In the genomic region with DNA sequence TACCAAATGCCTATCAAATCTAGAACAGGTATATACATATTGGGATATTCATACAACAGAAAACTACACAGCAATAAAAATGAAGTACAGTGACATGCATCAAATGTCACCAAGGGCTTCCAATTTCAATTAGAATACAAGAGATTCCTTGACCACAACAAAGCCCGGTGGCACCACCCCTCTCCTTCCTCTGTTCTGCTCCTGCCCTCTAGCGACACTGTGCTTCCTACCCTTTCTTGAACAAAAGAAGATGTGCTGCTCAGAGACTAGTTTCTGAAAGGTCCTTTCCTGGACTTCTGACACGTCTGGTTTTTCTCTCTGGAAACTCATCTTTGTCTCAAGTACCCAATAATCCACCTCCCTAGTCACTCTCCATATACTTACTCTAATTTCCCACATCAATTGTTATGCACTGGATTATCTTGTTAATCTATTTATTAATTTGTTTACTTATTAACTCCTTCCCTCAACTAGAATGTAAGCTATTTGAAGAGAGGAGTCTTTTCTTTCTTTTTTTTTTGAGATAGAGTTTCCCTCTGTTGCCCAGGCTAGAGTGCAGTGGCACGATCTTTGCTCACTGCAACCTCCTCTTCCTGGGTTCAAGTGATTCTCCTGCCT, we compare ENCODE assay signal across 8 cellular contexts.
DNase-seq lines count a peak whose midpoint lies in the region; ATAC-seq, FAIRE-seq and TF ChIP-seq lines count a peak whose summit lies in the region.

No MANE protein-coding gene starts in this region.

- TF ChIP-seq POLR2A in endothelial cell of umbilical vein (IDR thresholded peaks at IDR 0.05; ENCODE audit: low read depth, low read length), result no peak

- H3K36me3 Mint-ChIP-seq in naive thymus-derived CD4-positive, alpha-beta T cell, result no peaks in the 10 kb centered on the region

- BruUV-seq in endothelial cell of umbilical vein (replicated peaks; lab: Mats Ljungman, UMichigan), result no TSS peak

- no peaks in the 10 kb centered on the region for H3K9me1 ChIP-seq in endothelial cell of umbilical vein (replicated peaks; ENCODE audit: control insufficient read depth, extremely low read depth, insufficient read depth, low read length)

- peaks cover 1 to 4% of the 10 kb centered on the region in 2 experiments for H3K27me3 ChIP-seq in endothelial cell of umbilical vein (ENCODE audit: control insufficient read depth in 2 of 2, insufficient read depth in 2 of 2, low read length in 2 of 2)
- no peaks in the 10 kb centered on the region for H3K27me3 ChIP-seq in naive thymus-derived CD4-positive, alpha-beta T cell (ENCODE audit: control insufficient read depth in 2 of 2, insufficient read depth in 2 of 2, low read length in 2 of 2)

- H3K4me3 ChIP-seq in endothelial cell of umbilical vein (replicated peaks in 1 of 3; ENCODE audit: insufficient read depth in 1 of 3, low read depth in 1 of 3, low read length in 3 of 3), result no peak overlapping the region
- H3K4me3 ChIP-seq in naive thymus-derived CD4-positive, alpha-beta T cell (ENCODE audit: low read length), result no peak overlapping the region

- peaks cover 0 to 11% (median 7%) of the 10 kb centered on the region in 5 donors for H3K27me3 Mint-ChIP-seq in naive thymus-derived CD4-positive, alpha-beta T cell

- peak; percentile 54 for FAIRE-seq in endothelial cell of umbilical vein (lab: Jason Lieb, UNC)

- no peak overlapping the region for H2AFZ ChIP-seq in endothelial cell of umbilical vein (ENCODE audit: low read depth, low read length)

- H3K36me3 ChIP-seq in endothelial cell of umbilical vein (ENCODE audit: control insufficient read depth in 2 of 2, extremely low read depth in 1 of 2, insufficient read depth in 2 of 2, low read length in 2 of 2), result no peaks in the 10 kb centered on the region
- no peaks in the 10 kb centered on the region for H3K36me3 ChIP-seq in naive thymus-derived CD4-positive, alpha-beta T cell (ENCODE audit: control insufficient read depth in 2 of 3, insufficient read depth in 3 of 3, low read length in 3 of 3)

- no peaks in the 10 kb centered on the region for H3K79me2 ChIP-seq in endothelial cell of umbilical vein (ENCODE audit: control insufficient read depth, insufficient read depth, low read length)

- H3K4me1 ChIP-seq in endothelial cell of umbilical vein (ENCODE audit: control insufficient read depth, extremely low read depth, insufficient read depth, low read length), result no peaks in the 10 kb centered on the region
- no peaks in the 10 kb centered on the region for H3K4me1 ChIP-seq in naive thymus-derived CD4-positive, alpha-beta T cell (ENCODE audit: control insufficient read depth in 2 of 2, insufficient read depth in 2 of 2, low read length in 2 of 2)

- H3K27ac Mint-ChIP-seq in naive thymus-derived CD4-positive, alpha-beta T cell, result no peak overlapping the region

- no peak overlapping the region for H3K4me2 ChIP-seq in endothelial cell of umbilical vein (ENCODE audit: insufficient read depth, low read length)

- TF ChIP-seq CTCF in endothelial cell of umbilical vein (IDR thresholded peaks at IDR 0.05; ENCODE audit: extremely low read depth in 1 of 2, insufficient read depth in 1 of 2, low read depth in 1 of 2, low read length in 2 of 2), result peak; percentile 49 to 64

- intact Hi-C loops in endothelial cell of umbilical vein (cut with micrococcal nuclease), result loop anchor here (1.0 kb wide), 1 partner anchor 252 kb away; no protein-coding TSS in a partner anchor
- intact Hi-C loops in naive thymus-derived CD4-positive, alpha-beta T cell (cut with micrococcal nuclease), result loop anchor here (1.0 to 2.0 kb wide), 2 partner anchors 252 to 253 kb away; no protein-coding TSS in a partner anchor

- POLR2A ChIA-PET in endothelial cell of umbilical vein (lab: Charles Lee), result no interaction called here
- POLR2A ChIA-PET in naive thymus-derived CD4-positive, alpha-beta T cell (lab: Charles Lee), result no interaction called here

- peaks cover 0 to 6% (median 4%) of the 10 kb centered on the region in 7 donors for H3K4me1 Mint-ChIP-seq in naive thymus-derived CD4-positive, alpha-beta T cell

- peaks cover 0 to 9% (median 0%) of the 10 kb centered on the region in 11 donors for H3K9me3 Mint-ChIP-seq in naive thymus-derived CD4-positive, alpha-beta T cell

- peak; percentile 45 for ATAC-seq in naive thymus-derived CD4-positive, alpha-beta T cell
- ATAC-seq in HG02981 (IDR thresholded peaks at IDR 0.05; ENCODE audit: unreplicated experiment), result no peak
- no peak for ATAC-seq in GM19324 (IDR thresholded peaks at IDR 0.05; ENCODE audit: low FRiP score, unreplicated experiment)

- no peaks in the 10 kb centered on the region for H3K9me3 ChIP-seq in endothelial cell of umbilical vein (replicated peaks; ENCODE audit: control insufficient read depth, insufficient read depth, low read length)
- H3K9me3 ChIP-seq in naive thymus-derived CD4-positive, alpha-beta T cell (ENCODE audit: control insufficient read depth in 2 of 3, low read length in 3 of 3), result no peaks in the 10 kb centered on the region

- no peaks in the 10 kb centered on the region for H4K20me1 ChIP-seq in endothelial cell of umbilical vein (replicated peaks; ENCODE audit: control insufficient read depth, extremely low read depth, insufficient read depth, low read length)

- DNase-seq in DMS114 treated with DMSO at 0.1 percent for 48 hours (lab: John Stamatoyannopoulos, UW; ENCODE audit: unreplicated experiment) (peak; percentile 24), HT-29 (ENCODE audit: low spot score) (peak; percentile 83), SHP77 treated with DMSO at 0.1 percent for 48 hours (lab: John Stamatoyannopoulos, UW) (peak; percentile 19), endothelial cell of umbilical vein (ENCODE audit: low read depth, low spot score) (peak; percentile 67), NCI-H2227 (lab: John Stamatoyannopoulos, UW; ENCODE audit: unreplicated experiment) (no peak)
- DNase-seq in naive thymus-derived CD4-positive, alpha-beta T cell, result peak in 2 of 9 donors; percentile 7 to 19

- H3K9ac ChIP-seq in endothelial cell of umbilical vein (replicated peaks; ENCODE audit: extremely low read depth, insufficient read depth, low read length), result no peak overlapping the region

- CTCF ChIA-PET in endothelial cell of umbilical vein (lab: Charles Lee), result interaction anchor here (0.6 to 2.4 kb wide), 4 partner anchors 20 to 252 kb away, joined by 3 to 41 read pairs (median 4); no protein-coding TSS in a partner anchor
- CTCF ChIA-PET in naive thymus-derived CD4-positive, alpha-beta T cell (lab: Charles Lee), result no interaction called here

- H3K4me3 Mint-ChIP-seq in naive thymus-derived CD4-positive, alpha-beta T cell, result no peak overlapping the region

- no peak overlapping the region for H3K27ac ChIP-seq in endothelial cell of umbilical vein (ENCODE audit: insufficient read depth, low read depth, low read length)
- H3K27ac ChIP-seq in naive thymus-derived CD4-positive, alpha-beta T cell (ENCODE audit: low read depth, low read length), result no peak overlapping the region

- dilution Hi-C loops in endothelial cell of umbilical vein (cut with MboI; ENCODE audit: extremely low pct_ligation_motif_present, low sequenced_read_pairs), result no loop called here

TF ChIP-seq in endothelial cell of umbilical vein, 7 proteins besides CTCF, POLR2A, EP300 and RAD21:
- TF ChIP-seq JUN (IDR thresholded peaks at IDR 0.05; ENCODE audit: borderline replicate concordance, insufficient read depth, insufficient read length, low read depth) (no peak), GATA2 (IDR thresholded peaks at IDR 0.05; ENCODE audit: insufficient read depth, insufficient read length, low read depth, low read length) (no peak), POLR2AphosphoS5 (IDR thresholded peaks at IDR 0.05; ENCODE audit: insufficient read depth, low read depth, low read length) (no peak)
